ENCODE assay signal across 13 cellular contexts in genomic region chr12:105092336-105092735, GRCh38. TPM values are rescaled to one million over a fixed set of nuclear protein-coding genes. Genes with fewer than 3 reads are reported as not detected.
DNase-seq lines count a peak whose midpoint lies in the region; ATAC-seq, FAIRE-seq and TF ChIP-seq lines count a peak whose summit lies in the region.
"Had no signal": no experiment of that assay in that cellular context is flagged by ENCODE, and none has a peak within 500 bp of the region (broad histone marks: within the 10 kb centered on the region; RNA-seq: fewer than 3 reads in every experiment).

No MANE protein-coding gene starts in this region.

- H3K27me3 ChIP-seq in H1 (replicated peaks in 1 of 4; ENCODE audit: control insufficient read depth in 3 of 4, extremely low read depth in 1 of 4, insufficient read depth in 3 of 4, low read length in 3 of 4) (no peaks in the 10 kb centered on the region), left lung (no peaks in the 10 kb centered on the region)
- H3K27me3 ChIP-seq: gastrocnemius medialis, tibial artery had no signal

- intact Hi-C loops in left lung (cut with DNase I) = no loop called here

- 6% methylated on average over 13 of the region's 13 CpGs; no CpG with 5 or more reads in 1 of the 2 experiments for WGBS in H1 (ENCODE audit: extremely low coverage in 1 of 2, insufficient coverage in 1 of 2, insufficient read length in 1 of 2, insufficient replicate concordance in 2 of 2, low coverage in 1 of 2, low lambda C conversion rate in 2 of 2, missing lambda C conversion rate in 1 of 2), 2 experiments

- H3K4ac ChIP-seq in H1 (replicated peaks; ENCODE audit: insufficient read length, low read depth, low read length) = no peak overlapping the region

- CTCF ChIA-PET in H1 (lab: Charles Lee; ENCODE audit: partially characterized antibody) = interaction anchor here (1.0 kb wide), 1 partner anchor 10 kb away, joined by 3 read pairs; no protein-coding TSS in a partner anchor

- H3K18ac ChIP-seq in H1 (ENCODE audit: extremely low read depth, low read length) = no peak overlapping the region; the same call in 1 of the 2 replicates

- peak overlapping the region; percentile 93; the same call in 1 of the 2 replicates for H2BK12ac ChIP-seq in H1 (ENCODE audit: low read depth, low read length)

- H2BK5ac ChIP-seq in H1 (ENCODE audit: low read depth, low read length) = peak overlapping the region; percentile 87

- peak overlapping the region; percentile 47 to 52 for H3K4me2 ChIP-seq in H1 (ENCODE audit: insufficient read depth in 1 of 2, low read depth in 2 of 2, low read length in 2 of 2)

- no peak overlapping the region for H3K56ac ChIP-seq in H1 (replicated peaks; ENCODE audit: insufficient read length, low read depth, low read length)

- H3K4me3 ChIP-seq in H1 (ENCODE audit: extremely low read depth in 1 of 4, insufficient read depth in 2 of 4, low read depth in 3 of 4, low read length in 4 of 4) = peak overlapping the region in 3 of 4 experiments; percentile 2 to 49 (median 2); a peak in 5 of 8 replicates
- no peak overlapping the region for H3K4me3 ChIP-seq in left lung
- H3K4me3 ChIP-seq: gastrocnemius medialis, tibial artery had no signal

- no peaks in the 10 kb centered on the region for H3K36me3 ChIP-seq in H1 (ENCODE audit: control insufficient read depth in 2 of 4, insufficient read depth in 4 of 4, low read length in 3 of 4)
- H3K36me3 ChIP-seq in left lung = no peaks in the 10 kb centered on the region
- H3K36me3 ChIP-seq: gastrocnemius medialis, tibial artery had no signal

- no peak for TF ChIP-seq EP300 in H1 (IDR thresholded peaks at IDR 0.05; ENCODE audit: borderline replicate concordance in 1 of 2, low read depth in 2 of 2, low read length in 2 of 2)

- TF ChIP-seq RAD21 in H1 (IDR thresholded peaks at IDR 0.05 in 1 of 2, conservative IDR thresholded peaks at IDR 0.05 in 1 of 2; ENCODE audit: low read depth in 2 of 2, low read length in 2 of 2) = no peak

- no peak overlapping the region for H4K91ac ChIP-seq in H1 (replicated peaks; ENCODE audit: insufficient read length, low read length)

- H3K79me1 ChIP-seq in H1 (ENCODE audit: low read depth, low read length) = no peaks in the 10 kb centered on the region

- H3K9ac ChIP-seq in H1 (replicated peaks in 1 of 4; ENCODE audit: extremely low read depth in 1 of 4, low read depth in 3 of 4, low read length in 3 of 4) = peak overlapping the region in 3 of 4 experiments; percentile 49 to 56 (median 51); a peak in 5 of 7 replicates

- POLR2A ChIA-PET in H1 (lab: Charles Lee; ENCODE audit: partially characterized antibody) = interaction anchor here (0.6 to 2.9 kb wide), 9 partner anchors 8 to 80 kb away, joined by 3 to 31 read pairs (median 5); partner anchors contain the start of gene WASHC4

- peaks cover 14 to 29% (median 20%) of the 10 kb centered on the region in 4 experiments; a peak in 6 of 7 replicates for H3K4me1 ChIP-seq in H1 (replicated peaks in 1 of 4; ENCODE audit: control insufficient read depth in 3 of 4, insufficient read depth in 4 of 4, low read length in 3 of 4)
- no peaks in the 10 kb centered on the region for H3K4me1 ChIP-seq in left lung
- H3K4me1 ChIP-seq: gastrocnemius medialis, tibial artery had no signal

- no peak overlapping the region for H3K23ac ChIP-seq in H1 (ENCODE audit: insufficient read length)

- no peak for TF ChIP-seq CTCF in H1 (IDR thresholded peaks at IDR 0.05; ENCODE audit: control extremely low read depth in 1 of 3, insufficient read depth in 1 of 3, low read depth in 1 of 3, low read length in 3 of 3)
- no peak for TF ChIP-seq CTCF in left lung (IDR thresholded peaks at IDR 0.05)

- H2BK20ac ChIP-seq in H1 (ENCODE audit: low read length) = no peak overlapping the region

- H4K5ac ChIP-seq in H1 (ENCODE audit: insufficient read length, low read depth, low read length) = peak overlapping the region; percentile 31

- no peak overlapping the region for H4K8ac ChIP-seq in H1 (ENCODE audit: extremely low read depth, insufficient read depth, low read length)

- peak overlapping the region; percentile 31; the same call in 1 of the 2 replicates for H2AFZ ChIP-seq in H1 (ENCODE audit: low read length)

- ATAC-seq in left lung (peak; percentile 89), HG03025 (IDR thresholded peaks at IDR 0.05; ENCODE audit: low FRiP score, unreplicated experiment) (no peak), GM18520 (IDR thresholded peaks at IDR 0.05; ENCODE audit: unreplicated experiment) (no peak)
- ATAC-seq: gastrocnemius medialis, right cardiac atrium had no signal

- peak; percentile 93 for FAIRE-seq in H1 (lab: Jason Lieb, UNC)

- H3K23me2 ChIP-seq in H1 (ENCODE audit: low read depth, low read length) = 0 out of 2 replicates have a peak, but pooled peaks cover 3% of the 10 kb centered on the region

- no peak overlapping the region for H3K14ac ChIP-seq in H1 (ENCODE audit: insufficient read length)

- no peaks in the 10 kb centered on the region for H3K79me2 ChIP-seq in H1 (ENCODE audit: control insufficient read depth in 1 of 2, insufficient read depth in 2 of 2, low read length in 2 of 2)

- H2BK120ac ChIP-seq in H1 (replicated peaks; ENCODE audit: low read depth, low read length) = no peak overlapping the region

- peaks cover 8 to 9% of the 10 kb centered on the region in 2 experiments; a peak in 3 of 4 replicates for H3K9me3 ChIP-seq in H1 (ENCODE audit: insufficient read depth in 2 of 2, low read depth in 1 of 2, low read length in 1 of 2)
- peaks cover 0 to 20% of the 10 kb centered on the region in 2 donors for H3K9me3 ChIP-seq in left lung
- H3K9me3 ChIP-seq: gastrocnemius medialis had no signal

- no peak overlapping the region; the same call in 1 of the 2 replicates for H2AK5ac ChIP-seq in H1 (ENCODE audit: low read depth, low read length)

- TF ChIP-seq POLR2A in H1 (IDR thresholded peaks at IDR 0.05; ENCODE audit: control extremely low read depth in 1 of 2, low read depth in 2 of 2, low read length in 2 of 2) = peak; percentile 86 to 91

- DNase-seq in DMS153 (lab: John Stamatoyannopoulos, UW) = peak; percentile 40
- DNase-seq in NCI-H2227 treated with DMSO at 0.1 percent for 48 hours (lab: John Stamatoyannopoulos, UW) = peak; percentile 38
- DNase-seq in H1 (ENCODE audit: low read depth in 1 of 2, low spot score in 2 of 2) = peak; percentile 64 to 89
- no peak for DNase-seq in left lung
- DNase-seq in cerebellum (ENCODE audit: low spot score) = no peak
- no peak for DNase-seq in caudate nucleus (lab: John Stamatoyannopoulos, UW)
- DNase-seq: activated CD4-positive, alpha-beta T cell treated with anti-CD3 and anti-CD28 coated beads, Interleukin-2, amount 50 U/mL, for 48 hours; activated naive CD4-positive, alpha-beta T cell treated with Interleukin-2 at 50 U/mL for 16 hours; gastrocnemius medialis; right cardiac atrium; tibial artery had no signal

- no peaks in the 10 kb centered on the region for H4K20me1 ChIP-seq in H1 (replicated peaks in 1 of 2; ENCODE audit: control insufficient read depth in 1 of 2, insufficient read depth in 2 of 2, low read length in 2 of 2)

- H3K27ac ChIP-seq in H1 (ENCODE audit: low read depth, low read length) (peak overlapping the region; percentile 89), left lung (no peak overlapping the region), caudate nucleus (ENCODE audit: low read depth, low read length) (no peak overlapping the region)
- H3K27ac ChIP-seq: gastrocnemius medialis, tibial artery had no signal

- H2BK15ac ChIP-seq in H1 (ENCODE audit: low read length) = no peak overlapping the region

TF ChIP-seq in H1, 55 proteins besides CTCF, POLR2A, EP300 and RAD21 (continues in another document):
- TF ChIP-seq CREB1 (IDR thresholded peaks at IDR 0.05) = peak; percentile 72
- peak; percentile 70; the same call in 1 of the 2 replicates for TF ChIP-seq TBP (IDR thresholded peaks at IDR 0.05; ENCODE audit: low read depth, low read length)
- no peak for TF ChIP-seq CBX5 (IDR thresholded peaks at IDR 0.05; ENCODE audit: low read depth, low read length)
- peak; percentile 61; the same call in 1 of the 2 replicates for TF ChIP-seq POLR2AphosphoS5 (IDR thresholded peaks at IDR 0.05; ENCODE audit: low read depth, low read length)
- TF ChIP-seq TAF7 (optimal IDR thresholded peaks at IDR 0.05; ENCODE audit: borderline replicate concordance, low read depth, low read length) = no peak
- no peak for TF ChIP-seq KDM5A (IDR thresholded peaks at IDR 0.05; ENCODE audit: low read length)
- peak; percentile 85; the same call in 1 of the 2 replicates for TF ChIP-seq TAF1 (IDR thresholded peaks at IDR 0.05; ENCODE audit: low read depth, low read length)
- peak; percentile 93 for TF ChIP-seq YY1 (IDR thresholded peaks at IDR 0.05; ENCODE audit: low read depth, low read length)
- TF ChIP-seq SP1 (IDR thresholded peaks at IDR 0.05; ENCODE audit: low read depth, low read length) = peak; percentile 61; the same call in 1 of the 2 replicates
- TF ChIP-seq HDAC6 (IDR thresholded peaks at IDR 0.05; ENCODE audit: low read depth, low read length) = no peak
- TF ChIP-seq POU5F1 (IDR thresholded peaks at IDR 0.05; ENCODE audit: low read depth, low read length) = peak; percentile 13; the same call in 1 of the 2 replicates
- 0 out of 2 replicates have a peak, but pooled peaks have one; percentile 11 for TF ChIP-seq TCF12 (IDR thresholded peaks at IDR 0.05; ENCODE audit: low read depth, low read length)

RNA-seq across cellular contexts. Expression of gene ALDH1L2, which starts 8.1 kb away (rescaled TPM):
- total RNA-seq in H1 (2021; fragmentation: NEBNext Ultra II Directional; extraction: Animal tissue kit (Norgen Biotek cat#: 25700)) = 4.4 and 7.2 TPM in 2 replicates
- polyA plus RNA-seq in H1 (2011; rRNA removed) = 3.7 and 3.9 TPM in 2 replicates
- polyA plus RNA-seq in H1 (2011; cell fraction: cytosol; rRNA removed) = 5.1 TPM
- 7.1 TPM for polyA plus RNA-seq in H1 (2011; cell fraction: nucleus; rRNA removed)
- 2.4 to 4.7 TPM (median 3.1 TPM) in 4 replicates for polyA plus RNA-seq in H1 (2012, experiment 1 of 2)
- 0.18 TPM for polyA plus RNA-seq in H1 (2012, experiment 2 of 2)
- polyA plus RNA-seq in H1 (2013, experiment 1 of 2) = 2.2 TPM
- polyA plus RNA-seq in H1 (2013, experiment 2 of 2) = 1.8 TPM
- polyA minus RNA-seq in H1 (2011; rRNA and poly(A)+ RNA removed) = 8.5 and 12.5 TPM in 2 replicates
- 3.9 TPM for polyA minus RNA-seq in H1 (2011; cell fraction: cytosol; rRNA and poly(A)+ RNA removed)
- 12.9 TPM for polyA minus RNA-seq in H1 (2011; cell fraction: nucleus; rRNA and poly(A)+ RNA removed)
- total RNA-seq in left lung (10 to 100 TPM; 21.4 to 29.3 TPM), cerebellum (7.0 TPM)

RNA-seq across cellular contexts. Expression of gene WASHC4, which starts 15.2 kb away (rescaled TPM):
- total RNA-seq in H1 (2021; fragmentation: NEBNext Ultra II Directional; extraction: Animal tissue kit (Norgen Biotek cat#: 25700)) = 38.5 and 40.2 TPM in 2 replicates
- polyA plus RNA-seq in H1 (2011; rRNA removed) = 6.8 and 13.0 TPM in 2 replicates
- polyA plus RNA-seq in H1 (2011; cell fraction: cytosol; rRNA removed) = 18.3 TPM
- 8.5 TPM for polyA plus RNA-seq in H1 (2011; cell fraction: nucleus; rRNA removed)
- polyA plus RNA-seq in H1 (2012, experiment 1 of 2) = 11.6 to 29.8 TPM (median 16.3 TPM) in 4 replicates
- 1.2 TPM for polyA plus RNA-seq in H1 (2012, experiment 2 of 2)
- polyA plus RNA-seq in H1 (2013, experiment 1 of 2) = 46.6 TPM
- polyA plus RNA-seq in H1 (2013, experiment 2 of 2) = 46.6 TPM
- polyA minus RNA-seq in H1 (2011; rRNA and poly(A)+ RNA removed) = 31.9 and 49.9 TPM in 2 replicates
- polyA minus RNA-seq in H1 (2011; cell fraction: cytosol; rRNA and poly(A)+ RNA removed) = 39.6 TPM
- polyA minus RNA-seq in H1 (2011; cell fraction: nucleus; rRNA and poly(A)+ RNA removed) = 92.1 TPM
- 10 to 100 TPM; 52.1 to 75.4 TPM for total RNA-seq in left lung
- 91.3 TPM for total RNA-seq in cerebellum

Comparison
In these comparisons a context has a peak if more than half of its experiments do, and no peak if none do; other contexts are left out.
1. DNase-seq: peak in DMS153 (single experiment), NCI-H2227 treated with DMSO at 0.1 percent for 48 hours (single experiment) and H1 (2 of 2); none in left lung (0 of 2), cerebellum (single experiment) and caudate nucleus (0 of 61).
2. H3K4me3 ChIP-seq: peak in H1 (3 of 4); none in left lung (0 of 2).